Comparison of ENCODE assay signal across 12 cellular contexts in genomic region chr1:170068923-170069322, GRCh38. TPM values are rescaled to one million over a fixed set of nuclear protein-coding genes. Genes with fewer than 3 reads are reported as not detected.
DNase-seq lines count a peak whose midpoint lies in the region; ATAC-seq, FAIRE-seq and TF ChIP-seq lines count a peak whose summit lies in the region.
"Had no signal": no experiment of that assay in that cellular context is flagged by ENCODE, and none has a peak within 500 bp of the region (broad histone marks: within the 10 kb centered on the region; RNA-seq: fewer than 3 reads in every experiment).

No MANE protein-coding gene starts in this region.

- peak overlapping the region; percentile 61 for H3K4me2 ChIP-seq in IMR-90 (ENCODE audit: low read depth, low read length)

- no peak for TF ChIP-seq EP300 in gastroesophageal sphincter (IDR thresholded peaks at IDR 0.05)

- H3K4me3 ChIP-seq in IMR-90 (ENCODE audit: insufficient read depth, low read depth, low read length) (no peak overlapping the region), small intestine (ENCODE audit: low read depth in 1 of 2, low read length in 2 of 2) (no peak overlapping the region), gastroesophageal sphincter (no peak overlapping the region)

- H3K4ac ChIP-seq in IMR-90 (ENCODE audit: low read depth, low read length), result no peak overlapping the region

- H2BK20ac ChIP-seq in IMR-90 (ENCODE audit: low read depth, low read length), result no peak overlapping the region

- H3K27me3 Mint-ChIP-seq in activated CD8-positive, alpha-beta memory T cell treated with anti-CD3 and anti-CD28 coated beads, Interleukin-2, amount 10 ng/mL, durations not matched to agents 7 days and 5 days, result no peaks in the 10 kb centered on the region
- H3K27me3 Mint-ChIP-seq in activated naive CD8-positive, alpha-beta T cell treated with anti-CD3 and anti-CD28 coated beads, Interleukin-2, amount 50 U/mL, for 24 hours, result no peaks in the 10 kb centered on the region

- H3K56ac ChIP-seq in IMR-90 (ENCODE audit: extremely low read depth, insufficient read depth, low read length), result no peak overlapping the region

- in situ Hi-C loops in IMR-90 (cut with MboI; ENCODE audit: low sequenced_read_pairs), result no loop called here

- TF ChIP-seq CTCF in IMR-90 (conservative IDR thresholded peaks at IDR 0.05; ENCODE audit: low read depth, low read length) (no peak), gastroesophageal sphincter (IDR thresholded peaks at IDR 0.05) (no peak)

- H3K9ac ChIP-seq in IMR-90 (ENCODE audit: low read depth, low read length), result no peak overlapping the region

- no peaks in the 10 kb centered on the region for H3K9me3 ChIP-seq in IMR-90 (ENCODE audit: control insufficient read depth, insufficient read depth, low read length)
- peaks cover 1% of the 10 kb centered on the region for H3K9me3 ChIP-seq in small intestine (ENCODE audit: control insufficient read depth, low read depth)
- no peaks in the 10 kb centered on the region for H3K9me3 ChIP-seq in gastroesophageal sphincter

- H3K9me3 Mint-ChIP-seq in activated CD8-positive, alpha-beta memory T cell treated with anti-CD3 and anti-CD28 coated beads, Interleukin-2, amount 10 ng/mL, durations not matched to agents 7 days and 5 days (ENCODE audit: low read depth), result peaks cover 2% of the 10 kb centered on the region
- no peaks in the 10 kb centered on the region for H3K9me3 Mint-ChIP-seq in activated naive CD8-positive, alpha-beta T cell treated with anti-CD3 and anti-CD28 coated beads, Interleukin-2, amount 50 U/mL, for 24 hours

- H3K14ac ChIP-seq in IMR-90 (replicated peaks; ENCODE audit: low read depth, low read length), result no peak overlapping the region

- peak overlapping the region; percentile 77 for H3K4me3 Mint-ChIP-seq in activated CD8-positive, alpha-beta memory T cell treated with anti-CD3 and anti-CD28 coated beads, Interleukin-2, amount 10 ng/mL, durations not matched to agents 7 days and 5 days
- H3K4me3 Mint-ChIP-seq in activated naive CD8-positive, alpha-beta T cell treated with anti-CD3 and anti-CD28 coated beads, Interleukin-2, amount 50 U/mL, for 24 hours, result peak overlapping the region; percentile 60

- H3K4me1 Mint-ChIP-seq in activated CD8-positive, alpha-beta memory T cell treated with anti-CD3 and anti-CD28 coated beads, Interleukin-2, amount 10 ng/mL, durations not matched to agents 7 days and 5 days, result peaks cover 64% of the 10 kb centered on the region
- peaks cover 57% of the 10 kb centered on the region for H3K4me1 Mint-ChIP-seq in activated naive CD8-positive, alpha-beta T cell treated with anti-CD3 and anti-CD28 coated beads, Interleukin-2, amount 50 U/mL, for 24 hours

- no peak overlapping the region for H2AFZ ChIP-seq in IMR-90 (replicated peaks; ENCODE audit: low read length, poor library complexity)

- TF ChIP-seq RAD21 in IMR-90 (IDR thresholded peaks at IDR 0.05; ENCODE audit: low read length), result no peak

- no peak for DNase-seq in activated CD8-positive, alpha-beta memory T cell treated with anti-CD3 and anti-CD28 coated beads, Interleukin-2, amount 10 ng/mL, durations not matched to agents 7 days and 5 days
- DNase-seq in activated CD8-positive, alpha-beta memory T cell treated with anti-CD3 and anti-CD28 coated beads, Interleukin-2, amount 50 U/mL, for 48 hours, result no peak
- no peak for DNase-seq in IMR-90
- DNase-seq in activated naive CD8-positive, alpha-beta T cell treated with anti-CD3 and anti-CD28 coated beads, Interleukin-2, amount 50 U/mL, for 24 hours, result no peak
- no peak for DNase-seq in small intestine
- no peak for DNase-seq in Ammon's horn (ENCODE audit: low spot score)
- DNase-seq: foreskin fibroblast, NCI-H2107, occipital lobe had no signal

- H2BK15ac ChIP-seq in IMR-90 (ENCODE audit: low read depth, low read length), result no peak overlapping the region

- no peaks in the 10 kb centered on the region for H4K20me1 ChIP-seq in IMR-90 (ENCODE audit: insufficient read depth, low read length)

- intact Hi-C loops in IMR-90 (cut with micrococcal nuclease), result no loop called here

- TF ChIP-seq POLR2A in IMR-90 (IDR thresholded peaks at IDR 0.05; ENCODE audit: low read depth, low read length), result no peak
- TF ChIP-seq POLR2A in gastroesophageal sphincter (IDR thresholded peaks at IDR 0.05), result no peak

- dilution Hi-C loops in IMR-90 (cut with HindIII; ENCODE audit: low sequenced_read_pairs, unreplicated experiment), result no loop called here

- ATAC-seq in activated CD8-positive, alpha-beta memory T cell treated with anti-CD3 and anti-CD28 coated beads, Interleukin-2, amount 10 ng/mL, durations not matched to agents 7 days and 5 days, result no peak
- no peak for ATAC-seq in IMR-90 (ENCODE audit: low read depth)
- ATAC-seq in activated naive CD8-positive, alpha-beta T cell treated with anti-CD3 and anti-CD28 coated beads, Interleukin-2, amount 50 U/mL, for 24 hours, result no peak
- no peak for ATAC-seq in gastroesophageal sphincter
- no peak for ATAC-seq in GM21528 (IDR thresholded peaks at IDR 0.05; ENCODE audit: low FRiP score, unreplicated experiment)
- ATAC-seq: Right ventricle myocardium inferior had no signal

- H3K27ac ChIP-seq in IMR-90 (ENCODE audit: insufficient read depth, low read length), result no peak overlapping the region
- no peak overlapping the region for H3K27ac ChIP-seq in small intestine (ENCODE audit: low read depth in 1 of 2, low read length in 1 of 2)
- peak overlapping the region in 1 of 4 donors; percentile 15 for H3K27ac ChIP-seq in gastroesophageal sphincter

- H3K27me3 ChIP-seq in IMR-90 (ENCODE audit: control insufficient read depth, insufficient read depth, low read length) (no peaks in the 10 kb centered on the region), small intestine (ENCODE audit: control insufficient read depth in 2 of 2, insufficient read depth in 2 of 2, low read length in 2 of 2) (no peaks in the 10 kb centered on the region), gastroesophageal sphincter (no peaks in the 10 kb centered on the region)

- CTCF ChIA-PET in activated CD8-positive, alpha-beta memory T cell treated with anti-CD3 and anti-CD28 coated beads, Interleukin-2, amount 10 ng/mL, durations not matched to agents 7 days and 5 days (lab: Charles Lee), result no interaction called here
- CTCF ChIA-PET in IMR-90 (lab: Yijun Ruan, JAX), result no interaction called here

- H3K23ac ChIP-seq in IMR-90 (ENCODE audit: low read depth, low read length), result no peak overlapping the region

- FAIRE-seq in small intestine (lab: Jason Lieb, UNC), result peak; percentile 80

- H4K8ac ChIP-seq in IMR-90 (ENCODE audit: low read depth in 2 of 2, low read length in 2 of 2), result no peak overlapping the region; a peak in 1 of 4 replicates

- peak overlapping the region; percentile 88 for H3K27ac Mint-ChIP-seq in activated CD8-positive, alpha-beta memory T cell treated with anti-CD3 and anti-CD28 coated beads, Interleukin-2, amount 10 ng/mL, durations not matched to agents 7 days and 5 days
- H3K27ac Mint-ChIP-seq in activated naive CD8-positive, alpha-beta T cell treated with anti-CD3 and anti-CD28 coated beads, Interleukin-2, amount 50 U/mL, for 24 hours, result peak overlapping the region; percentile 63

- no peak overlapping the region for H2AK9ac ChIP-seq in IMR-90 (replicated peaks; ENCODE audit: low read depth, low read length, poor library complexity)

- BruUV-seq in IMR-90 (replicated peaks; lab: Mats Ljungman, UMichigan), result no TSS peak

- H2BK120ac ChIP-seq in IMR-90 (ENCODE audit: low read depth, low read length), result no peak overlapping the region

- peaks cover 3 to 9% of the 10 kb centered on the region in 2 experiments; a peak in 2 of 4 replicates for H3K79me1 ChIP-seq in IMR-90 (ENCODE audit: low read depth in 1 of 2, low read length in 2 of 2)

- H3K36me3 ChIP-seq in IMR-90 (ENCODE audit: control insufficient read depth, insufficient read depth, low read length) (no peaks in the 10 kb centered on the region), small intestine (ENCODE audit: control insufficient read depth in 2 of 2, insufficient read depth in 2 of 2, low read length in 2 of 2) (no peaks in the 10 kb centered on the region), gastroesophageal sphincter (no peaks in the 10 kb centered on the region)

- H4K91ac ChIP-seq in IMR-90 (ENCODE audit: insufficient read depth, low read depth, low read length), result no peak overlapping the region

- no peak overlapping the region for H2BK5ac ChIP-seq in IMR-90 (ENCODE audit: low read depth, low read length, poor library complexity, severe bottlenecking)

- H3K4me1 ChIP-seq in IMR-90 (ENCODE audit: control insufficient read depth, insufficient read depth, low read length) (0 out of 2 replicates have a peak, but pooled peaks cover 2% of the 10 kb centered on the region), small intestine (ENCODE audit: control insufficient read depth in 2 of 2, insufficient read depth in 1 of 2, low read depth in 1 of 2, low read length in 1 of 2) (peaks cover 3 to 4% of the 10 kb centered on the region in 2 donors), gastroesophageal sphincter (peaks cover 0 to 62% (median 0%) of the 10 kb centered on the region in 3 donors)

- H3K36me3 Mint-ChIP-seq in activated CD8-positive, alpha-beta memory T cell treated with anti-CD3 and anti-CD28 coated beads, Interleukin-2, amount 10 ng/mL, durations not matched to agents 7 days and 5 days, result peaks cover 31% of the 10 kb centered on the region
- no peaks in the 10 kb centered on the region for H3K36me3 Mint-ChIP-seq in activated naive CD8-positive, alpha-beta T cell treated with anti-CD3 and anti-CD28 coated beads, Interleukin-2, amount 50 U/mL, for 24 hours (ENCODE audit: low read depth)

- no peak overlapping the region for H4K5ac ChIP-seq in IMR-90 (ENCODE audit: low read depth, low read length)

- H2AK5ac ChIP-seq in IMR-90 (ENCODE audit: low read depth, low read length), result no peak overlapping the region

- no peak overlapping the region for H3K18ac ChIP-seq in IMR-90 (ENCODE audit: low read depth, low read length)

- POLR2A ChIA-PET in IMR-90 (lab: Charles Lee; ENCODE audit: unreplicated experiment), result no interaction called here

- H3K9me1 ChIP-seq in IMR-90 (ENCODE audit: insufficient read depth, low read length), result no peaks in the 10 kb centered on the region

TF ChIP-seq in IMR-90, 13 proteins besides CTCF, POLR2A, EP300 and RAD21 (continues in another document):
- no peak for TF ChIP-seq CHD1 (IDR thresholded peaks at IDR 0.05; ENCODE audit: low read depth, low read length)
- TF ChIP-seq MAZ (IDR thresholded peaks at IDR 0.05; ENCODE audit: borderline replicate concordance, low read depth, low read length), result no peak
- no peak for TF ChIP-seq BHLHE40 (IDR thresholded peaks at IDR 0.05; ENCODE audit: low read depth, low read length)
- no peak for TF ChIP-seq CEBPB (IDR thresholded peaks at IDR 0.05; ENCODE audit: low read depth, low read length)
- no peak for TF ChIP-seq NFE2L2 (IDR thresholded peaks at IDR 0.05; ENCODE audit: low read depth, low read length)

RNA-seq across cellular contexts. Expression of gene KIFAP3, which starts 5.6 kb away (rescaled TPM):
- total RNA-seq in activated CD8-positive, alpha-beta memory T cell treated with anti-CD3 and anti-CD28 coated beads, Interleukin-2, amount 10 ng/mL, durations not matched to agents 7 days and 5 days, result 10 to 100 TPM; 25.1 to 30.1 TPM
- total RNA-seq in IMR-90 (2012; rRNA removed), result 10.9 and 22.2 TPM in 2 replicates
- 7.8 and 10.5 TPM in 2 replicates for polyA plus RNA-seq in IMR-90 (2012; rRNA removed)
- polyA plus RNA-seq in IMR-90 (2012; cell fraction: cytosol; rRNA removed), result 1.8 TPM in 2 replicates
- polyA plus RNA-seq in IMR-90 (2012; cell fraction: nucleus; rRNA removed; ENCODE audit: low replicate concordance), result 1.1 and 7.5 TPM in 2 replicates
- 10 to 100 TPM; 10.5 to 15.2 (median 14.1) TPM for polyA plus RNA-seq in small intestine
- 10 to 100 TPM; 25.5 to 42.9 (median 36.6) TPM for total RNA-seq in gastroesophageal sphincter
